Comparison of ENCODE assay signal across 8 cellular contexts in genomic region chr21:36388835-36389234, GRCh38. TPM values are rescaled to one million over a fixed set of nuclear protein-coding genes. Genes with fewer than 3 reads are reported as not detected.
A peak's percentile ranks its signal among the peaks of the same experiment; 100 is the strongest.
DNase-seq lines count a peak whose midpoint lies in the region; ATAC-seq, FAIRE-seq and TF ChIP-seq lines count a peak whose summit lies in the region.

No MANE protein-coding gene starts in this region.

- peaks cover 20% of the 10 kb centered on the region for H3K36me3 Mint-ChIP-seq in progenitor cell of endocrine pancreas (ENCODE audit: insufficient read depth)

- TF ChIP-seq CTCF in progenitor cell of endocrine pancreas (IDR thresholded peaks at IDR 0.05; ENCODE audit: unreplicated experiment) = peak; percentile 40

- peaks cover 3% of the 10 kb centered on the region for H3K9me3 Mint-ChIP-seq in progenitor cell of endocrine pancreas (ENCODE audit: low read depth)

- DNase-seq in NCI-H2227 (lab: John Stamatoyannopoulos, UW; ENCODE audit: unreplicated experiment) = peak; percentile 45
- no peak for DNase-seq in NCI-H2227 treated with DMSO at 0.1 percent for 48 hours (lab: John Stamatoyannopoulos, UW)
- DNase-seq in NCI-H82 treated with DMSO at 0.1 percent for 48 hours (lab: John Stamatoyannopoulos, UW; ENCODE audit: unreplicated experiment) = peak; percentile 11
- peak; percentile 21 for DNase-seq in fibroblast of peridontal ligament (ENCODE audit: extremely low read depth)
- DNase-seq in progenitor cell of endocrine pancreas (ENCODE audit: low spot score, unreplicated experiment) = no peak
- no peak for DNase-seq in effector memory CD4-positive, alpha-beta T cell
- DNase-seq in urothelium cell line (ENCODE audit: low spot score) = no peak

- no peaks in the 10 kb centered on the region for H3K27me3 ChIP-seq in effector memory CD4-positive, alpha-beta T cell (replicated peaks; ENCODE audit: control insufficient read depth, insufficient read depth, low read length, poor library complexity, severe bottlenecking)

- FAIRE-seq in urothelium cell line (lab: Jason Lieb, UNC) = no peak

- H3K9me3 ChIP-seq in effector memory CD4-positive, alpha-beta T cell (ENCODE audit: control insufficient read depth, low read length) = no peaks in the 10 kb centered on the region

- no peaks in the 10 kb centered on the region for H3K36me3 ChIP-seq in effector memory CD4-positive, alpha-beta T cell (ENCODE audit: control insufficient read depth, insufficient read depth, low read length)

- H3K27me3 Mint-ChIP-seq in progenitor cell of endocrine pancreas = no peaks in the 10 kb centered on the region

- peaks cover 4% of the 10 kb centered on the region for H3K4me1 Mint-ChIP-seq in progenitor cell of endocrine pancreas (ENCODE audit: low read depth)

- H3K4me3 Mint-ChIP-seq in progenitor cell of endocrine pancreas (ENCODE audit: low read depth) = no peak overlapping the region

- H3K27ac Mint-ChIP-seq in progenitor cell of endocrine pancreas = no peak overlapping the region

- ATAC-seq in GM21360 (IDR thresholded peaks at IDR 0.05; ENCODE audit: unreplicated experiment) = no peak

- no peak overlapping the region for H3K4me3 ChIP-seq in effector memory CD4-positive, alpha-beta T cell (ENCODE audit: insufficient read depth, low read depth, low read length, poor library complexity, severe bottlenecking)

- peaks cover 3% of the 10 kb centered on the region for H3K4me1 ChIP-seq in effector memory CD4-positive, alpha-beta T cell (ENCODE audit: control insufficient read depth, insufficient read depth, low read length, poor library complexity, severe bottlenecking)

- no peak overlapping the region for H3K27ac ChIP-seq in effector memory CD4-positive, alpha-beta T cell (ENCODE audit: insufficient read depth, low read length, poor library complexity, severe bottlenecking)

RNA-seq across cellular contexts. Expression of gene CHAF1B, which starts 3.6 kb away (rescaled TPM):
- 9.1 and 11.7 TPM in 2 replicates for total RNA-seq in progenitor cell of endocrine pancreas

Comparison
In these comparisons a context has a peak if more than half of its experiments do, and no peak if none do; other contexts are left out.
1. DNase-seq: peak in NCI-H2227 (single experiment), NCI-H82 treated with DMSO at 0.1 percent for 48 hours (single experiment) and fibroblast of peridontal ligament (single experiment); none in NCI-H2227 treated with DMSO at 0.1 percent for 48 hours (single experiment), progenitor cell of endocrine pancreas (single experiment), effector memory CD4-positive, alpha-beta T cell (0 of 3) and urothelium cell line (single experiment).